Comparison of ENCODE assay signal across 1 cellular context in the genomic region with DNA sequence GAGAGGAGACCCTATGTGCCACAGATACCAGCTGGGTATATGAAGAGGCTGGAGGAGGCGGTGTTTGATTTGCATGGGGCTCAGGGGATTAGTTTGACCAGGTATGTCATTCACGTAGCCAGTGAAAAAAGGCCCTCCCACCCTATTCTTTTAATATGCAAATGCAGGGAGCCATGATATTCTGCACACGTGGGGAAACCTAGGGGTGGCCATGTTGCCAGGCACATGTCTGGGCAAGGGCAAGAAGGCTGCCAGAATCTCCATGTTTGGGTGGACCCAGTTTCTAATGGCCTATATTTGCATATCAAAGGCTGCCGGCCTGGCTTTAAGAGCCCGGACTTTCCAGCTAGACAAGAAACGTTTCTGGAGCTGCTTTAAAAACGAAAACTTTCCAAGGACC.
TF ChIP-seq lines count a peak whose summit lies in the region.

No MANE protein-coding gene starts in this region.

TF ChIP-seq in WTC11, 78 proteins besides CTCF, POLR2A, EP300 and RAD21 (continued from another document):
- no peak for TF ChIP-seq TEAD4 (CRISPR knock-in tag; IDR thresholded peaks at IDR 0.05)
